ENCODE assay signal across 31 cellular contexts in the genomic region with DNA sequence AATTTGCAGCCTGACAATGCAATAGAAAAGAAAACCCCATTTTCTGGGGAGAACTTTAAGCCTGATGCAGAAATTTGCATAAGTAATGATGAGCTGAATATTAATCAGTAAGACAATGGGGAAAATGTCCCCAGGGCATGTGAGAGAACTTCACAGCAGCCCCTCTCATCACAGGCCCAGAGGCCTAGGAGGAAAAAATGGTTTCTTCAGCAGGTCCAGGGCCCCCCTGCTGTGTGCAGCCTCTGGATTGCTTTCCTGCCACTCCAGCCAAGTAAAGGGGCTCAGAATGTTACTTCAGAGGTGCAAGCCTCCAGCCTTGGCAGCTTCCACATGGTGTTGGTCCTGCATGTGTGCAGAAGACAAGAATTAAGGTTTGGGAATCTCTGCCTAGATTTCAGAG.
"Had no signal": no experiment of that assay in that cellular context is flagged by ENCODE, and none has a peak within 500 bp of the region (broad histone marks: within the 10 kb centered on the region; RNA-seq: fewer than 3 reads in every experiment).

No MANE protein-coding gene starts in this region.

- FAIRE-seq: colon, endometrium, endothelial cell of umbilical vein, frontal cortex had no signal

- DNase-seq: activated CD4-positive, alpha-beta memory T cell treated with anti-CD3 and anti-CD28 coated beads for 36 hours; activated CD4-positive, alpha-beta T cell treated with anti-CD3 and anti-CD28 coated beads for 36 hours; activated CD4-positive, alpha-beta T cell treated with anti-CD3 and anti-CD28 coated beads, Interleukin-2, amount 10 ng/mL, durations not matched to agents 24 days and 14 days; activated CD4-positive, CD25-positive, alpha-beta regulatory T cell; activated CD4-positive, CD25-positive, alpha-beta regulatory T cell treated with anti-CD3 and anti-CD28 coated beads, Interleukin-2, amount 50 U/mL, for 72 hours; activated CD8-positive, alpha-beta memory T cell treated with anti-CD3 and anti-CD28 coated beads, Interleukin-2, amount 10 ng/mL, durations not matched to agents 7 days and 5 days; activated CD8-positive, alpha-beta memory T cell treated with anti-CD3 and anti-CD28 coated beads, Interleukin-2, amount 50 U/mL, for 4 hours; activated CD8-positive, alpha-beta T cell treated with anti-CD3 and anti-CD28 coated beads, Interleukin-2, amount 10 ng/mL, durations not matched to agents 7 days and 5 days; activated effector memory CD4-positive, alpha-beta T cell treated with anti-CD3 and anti-CD28 coated beads, Interleukin-2, amount 50 U/mL, for 16 hours; activated naive CD4-positive, alpha-beta T cell treated with anti-CD3 and anti-CD28 coated beads for 36 hours; activated naive CD8-positive, alpha-beta T cell treated with anti-CD3 and anti-CD28 coated beads for 36 hours; activated naive CD8-positive, alpha-beta T cell treated with anti-CD3 and anti-CD28 coated beads, Interleukin-2, amount 50 U/mL, for 24 hours; activated T-cell treated with anti-CD3 and anti-CD28 coated beads, Interleukin-2, amount 50 U/mL, for 1 hour; activated T-cell treated with anti-CD3 and anti-CD28 coated beads, Interleukin-2, amount 50 U/mL, for 48 hours; adrenal gland; amygdala; aorta; body of pancreas; caudate nucleus; cortex of kidney; dermis blood vessel endothelial cell; effector CD8-positive, alpha-beta T cell; foreskin fibroblast; head of caudate nucleus; T-helper 2 cell had no signal

- H3K4me3 ChIP-seq: adrenal gland, body of pancreas had no signal

- H3K4me1 ChIP-seq: adrenal gland, body of pancreas had no signal

- H3K36me3 ChIP-seq: adrenal gland had no signal

- H3K27me3 ChIP-seq: adrenal gland, body of pancreas had no signal

- ATAC-seq: activated CD4-positive, alpha-beta T cell treated with anti-CD3 and anti-CD28 coated beads for 36 hours; activated CD8-positive, alpha-beta memory T cell treated with anti-CD3 and anti-CD28 coated beads, Interleukin-2, amount 10 ng/mL, durations not matched to agents 7 days and 5 days; activated CD8-positive, alpha-beta T cell treated with anti-CD3 and anti-CD28 coated beads, Interleukin-2, amount 10 ng/mL, durations not matched to agents 7 days and 5 days; activated naive CD8-positive, alpha-beta T cell treated with anti-CD3 and anti-CD28 coated beads, Interleukin-2, amount 50 U/mL, for 24 hours; body of pancreas; esophagus mucosa had no signal

- H3K9me3 ChIP-seq: adrenal gland had no signal

- H3K27ac ChIP-seq: adrenal gland, body of pancreas, epithelial cell of prostate had no signal
